ENCODE assay signal across 8 cellular contexts in the genomic region with DNA sequence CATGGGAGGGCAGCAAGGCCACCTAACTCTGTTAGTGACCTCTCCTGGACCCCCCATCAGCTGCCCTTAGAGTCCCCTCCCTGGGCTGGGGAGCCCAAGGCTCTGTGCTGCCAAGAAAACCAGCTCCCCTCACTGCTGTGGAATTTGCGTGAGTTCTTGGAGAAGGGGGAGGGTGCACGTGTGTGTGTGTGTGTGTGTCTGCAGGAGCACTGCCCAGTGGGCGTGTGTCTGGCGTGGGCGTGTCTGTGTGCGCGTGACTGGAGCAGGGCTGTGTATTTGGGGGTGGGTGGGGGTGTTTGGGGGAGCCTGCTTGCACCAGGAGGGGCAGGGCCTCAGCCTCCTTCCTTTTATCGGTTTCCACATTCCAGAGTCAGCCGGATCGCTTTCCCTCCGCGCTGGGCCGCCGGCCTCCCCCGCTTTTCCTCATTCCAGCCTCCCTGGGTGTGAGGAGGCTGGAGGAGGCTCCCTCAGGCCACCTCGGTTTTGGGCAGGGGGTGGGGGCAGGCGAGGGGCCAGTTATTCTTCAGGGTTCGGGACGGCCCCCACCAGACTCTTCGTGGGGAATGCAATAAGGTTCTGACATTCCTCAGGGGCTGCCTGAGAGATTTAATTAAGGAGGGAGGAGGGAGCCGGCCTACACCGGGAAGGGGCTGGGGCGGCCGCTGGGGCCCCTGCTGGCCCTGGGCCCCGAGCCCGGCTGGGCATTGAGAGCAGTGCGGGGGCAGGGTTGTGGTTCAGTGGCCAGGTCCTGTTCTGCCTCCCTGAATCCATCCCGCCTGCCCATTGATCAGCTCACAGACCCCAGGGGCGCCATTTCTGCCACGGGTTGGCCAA. TPM values are rescaled to one million over a fixed set of nuclear protein-coding genes. Genes with fewer than 3 reads are reported as not detected.
DNase-seq lines count a peak whose midpoint lies in the region; ATAC-seq, FAIRE-seq and TF ChIP-seq lines count a peak whose summit lies in the region.

No MANE protein-coding gene starts in this region.

- no peaks in the 10 kb centered on the region for H3K36me3 Mint-ChIP-seq in mesothelial cell of epicardium
- no peaks in the 10 kb centered on the region for H3K36me3 Mint-ChIP-seq in activated T-helper 1 cell treated with anti-CD3 and anti-CD28 coated beads, Interleukin-12 subunit alpha, Interleukin-12 subunit beta, Interleukin-2, Interleukin-4 antibody, amounts not matched to agents 30 ng/mL and 10 ng/mL and 1 ng/mL, durations not matched to agents 14 hours and 24 hours and 36 hours (ENCODE audit: low read depth)

- H3K4me1 Mint-ChIP-seq in mesothelial cell of epicardium = peaks cover 47% of the 10 kb centered on the region
- no peaks in the 10 kb centered on the region for H3K4me1 Mint-ChIP-seq in activated T-helper 1 cell treated with anti-CD3 and anti-CD28 coated beads, Interleukin-12 subunit alpha, Interleukin-12 subunit beta, Interleukin-2, Interleukin-4 antibody, amounts not matched to agents 30 ng/mL and 10 ng/mL and 1 ng/mL, durations not matched to agents 14 hours and 24 hours and 36 hours (ENCODE audit: low read depth)

- in situ Hi-C loops in ACHN (cut with HindIII; ENCODE audit: low pct_ligation_motif_present, low pct_unique_long_range_greater_than_20kb, low sequenced_read_pairs) = no loop called here

- H3K4me2 ChIP-seq in endothelial cell of umbilical vein (ENCODE audit: insufficient read depth, low read length) = no peak overlapping the region

- H3K9me3 Mint-ChIP-seq in mesothelial cell of epicardium = no peaks in the 10 kb centered on the region
- H3K9me3 Mint-ChIP-seq in activated T-helper 1 cell treated with anti-CD3 and anti-CD28 coated beads, Interleukin-12 subunit alpha, Interleukin-12 subunit beta, Interleukin-2, Interleukin-4 antibody, amounts not matched to agents 30 ng/mL and 10 ng/mL and 1 ng/mL, durations not matched to agents 14 hours and 24 hours and 36 hours = no peaks in the 10 kb centered on the region

- no peaks in the 10 kb centered on the region for H3K79me2 ChIP-seq in endothelial cell of umbilical vein (ENCODE audit: control insufficient read depth, insufficient read depth, low read length)

- H3K36me3 ChIP-seq in endothelial cell of umbilical vein (ENCODE audit: control insufficient read depth in 2 of 2, extremely low read depth in 1 of 2, insufficient read depth in 2 of 2, low read length in 2 of 2) = no peaks in the 10 kb centered on the region

- no peak overlapping the region for H3K4me3 ChIP-seq in endothelial cell of umbilical vein (replicated peaks in 1 of 3; ENCODE audit: insufficient read depth in 1 of 3, low read depth in 1 of 3, low read length in 3 of 3)

- no peaks in the 10 kb centered on the region for H3K27me3 Mint-ChIP-seq in mesothelial cell of epicardium (ENCODE audit: low read depth)
- H3K27me3 Mint-ChIP-seq in activated T-helper 1 cell treated with anti-CD3 and anti-CD28 coated beads, Interleukin-12 subunit alpha, Interleukin-12 subunit beta, Interleukin-2, Interleukin-4 antibody, amounts not matched to agents 30 ng/mL and 10 ng/mL and 1 ng/mL, durations not matched to agents 14 hours and 24 hours and 36 hours (ENCODE audit: insufficient read depth) = no peaks in the 10 kb centered on the region

- CTCF ChIA-PET in endothelial cell of umbilical vein (lab: Charles Lee) = interaction anchor here (1.0 to 3.3 kb wide), 4 partner anchors 12 to 30 kb away, joined by 3 to 11 read pairs (median 4); no protein-coding TSS in a partner anchor

- peak; percentile 83 for DNase-seq in ACHN
- DNase-seq in NCI-H2227 (lab: John Stamatoyannopoulos, UW; ENCODE audit: unreplicated experiment) = peak; percentile 43
- DNase-seq in endothelial cell of umbilical vein (ENCODE audit: low read depth, low spot score) = no peak
- DNase-seq in mesothelial cell of epicardium (ENCODE audit: low spot score in 2 of 2, unreplicated experiment in 2 of 2) = peak; percentile 65 to 82
- DNase-seq in activated T-helper 1 cell treated with anti-CD3 and anti-CD28 coated beads, Interleukin-12 subunit alpha, Interleukin-12 subunit beta, Interleukin-2, Interleukin-4 antibody, amounts not matched to agents 30 ng/mL and 10 ng/mL and 1 ng/mL, durations not matched to agents 14 hours and 24 hours and 36 hours (ENCODE audit: low spot score) = no peak
- DNase-seq in SHP77 (lab: John Stamatoyannopoulos, UW) = no peak

- dilution Hi-C loops in endothelial cell of umbilical vein (cut with MboI; ENCODE audit: extremely low pct_ligation_motif_present, low sequenced_read_pairs) = no loop called here

- no TSS peak for BruUV-seq in endothelial cell of umbilical vein (replicated peaks; lab: Mats Ljungman, UMichigan)

- H3K4me3 Mint-ChIP-seq in mesothelial cell of epicardium = peak overlapping the region; percentile 89
- H3K4me3 Mint-ChIP-seq in activated T-helper 1 cell treated with anti-CD3 and anti-CD28 coated beads, Interleukin-12 subunit alpha, Interleukin-12 subunit beta, Interleukin-2, Interleukin-4 antibody, amounts not matched to agents 30 ng/mL and 10 ng/mL and 1 ng/mL, durations not matched to agents 14 hours and 24 hours and 36 hours = no peak overlapping the region

- POLR2A ChIA-PET in endothelial cell of umbilical vein (lab: Charles Lee) = no interaction called here

- no peaks in the 10 kb centered on the region for H3K27me3 ChIP-seq in endothelial cell of umbilical vein (ENCODE audit: control insufficient read depth in 2 of 2, insufficient read depth in 2 of 2, low read length in 2 of 2)

- TF ChIP-seq CTCF in endothelial cell of umbilical vein (IDR thresholded peaks at IDR 0.05; ENCODE audit: extremely low read depth in 1 of 2, insufficient read depth in 1 of 2, low read depth in 1 of 2, low read length in 2 of 2) (no peak), mesothelial cell of epicardium (IDR thresholded peaks at IDR 0.05; ENCODE audit: unreplicated experiment) (no peak)

- no peak overlapping the region for H2AFZ ChIP-seq in endothelial cell of umbilical vein (ENCODE audit: low read depth, low read length)

- H3K27ac ChIP-seq in endothelial cell of umbilical vein (ENCODE audit: insufficient read depth, low read depth, low read length) = no peak overlapping the region

- no peaks in the 10 kb centered on the region for H3K9me1 ChIP-seq in endothelial cell of umbilical vein (replicated peaks; ENCODE audit: control insufficient read depth, extremely low read depth, insufficient read depth, low read length)

- peak overlapping the region; percentile 92 for H3K27ac Mint-ChIP-seq in mesothelial cell of epicardium
- no peak overlapping the region for H3K27ac Mint-ChIP-seq in activated T-helper 1 cell treated with anti-CD3 and anti-CD28 coated beads, Interleukin-12 subunit alpha, Interleukin-12 subunit beta, Interleukin-2, Interleukin-4 antibody, amounts not matched to agents 30 ng/mL and 10 ng/mL and 1 ng/mL, durations not matched to agents 14 hours and 24 hours and 36 hours

- ATAC-seq in GM21529 (IDR thresholded peaks at IDR 0.05; ENCODE audit: unreplicated experiment) (no peak), HG02870 (IDR thresholded peaks at IDR 0.05; ENCODE audit: unreplicated experiment) (no peak)

- H4K20me1 ChIP-seq in endothelial cell of umbilical vein (replicated peaks; ENCODE audit: control insufficient read depth, extremely low read depth, insufficient read depth, low read length) = no peaks in the 10 kb centered on the region

- H3K9ac ChIP-seq in endothelial cell of umbilical vein (replicated peaks; ENCODE audit: extremely low read depth, insufficient read depth, low read length) = no peak overlapping the region

- H3K9me3 ChIP-seq in endothelial cell of umbilical vein (replicated peaks; ENCODE audit: control insufficient read depth, insufficient read depth, low read length) = no peaks in the 10 kb centered on the region

- peak; percentile 44 for FAIRE-seq in endothelial cell of umbilical vein (lab: Jason Lieb, UNC)

- no peak for TF ChIP-seq POLR2A in endothelial cell of umbilical vein (IDR thresholded peaks at IDR 0.05; ENCODE audit: low read depth, low read length)

- intact Hi-C loops in endothelial cell of umbilical vein (cut with micrococcal nuclease) = no loop called here
- intact Hi-C loops in activated T-helper 1 cell treated with anti-CD3 and anti-CD28 coated beads, Interleukin-12 subunit alpha, Interleukin-12 subunit beta, Interleukin-2, Interleukin-4 antibody, amounts not matched to agents 30 ng/mL and 10 ng/mL and 1 ng/mL, durations not matched to agents 14 hours and 24 hours and 36 hours (cut with micrococcal nuclease) = no loop called here

- H3K4me1 ChIP-seq in endothelial cell of umbilical vein (ENCODE audit: control insufficient read depth, extremely low read depth, insufficient read depth, low read length) = peaks cover 6% of the 10 kb centered on the region

RNA-seq across cellular contexts. Expression of a gene that starts 2.5 kb away (rescaled TPM):
- total RNA-seq in endothelial cell of umbilical vein (0.14 and 0.42 TPM in 2 replicates), mesothelial cell of epicardium (36.7 to 37.6 TPM (median 37.5 TPM) in 3 replicates)
- polyA plus RNA-seq in endothelial cell of umbilical vein = 0.41 and 0.57 TPM in 2 replicates
- 0.09 and 0.13 TPM in 2 replicates for polyA plus RNA-seq in endothelial cell of umbilical vein (2011; cell fraction: cytosol; rRNA removed)
- polyA plus RNA-seq in endothelial cell of umbilical vein (2011; cell fraction: nucleus; rRNA removed) = 0.11 and 0.18 TPM in 2 replicates
- polyA plus RNA-seq in endothelial cell of umbilical vein (2012) = 0.11 and 0.20 TPM in 2 replicates
- polyA minus RNA-seq in endothelial cell of umbilical vein = 0.08 and 0.32 TPM in 2 replicates
- polyA minus RNA-seq in endothelial cell of umbilical vein (2011; cell fraction: cytosol; rRNA and poly(A)+ RNA removed) = 1.3 TPM
- 0.29 and 0.43 TPM in 2 replicates for polyA minus RNA-seq in endothelial cell of umbilical vein (2011; cell fraction: nucleus; rRNA and poly(A)+ RNA removed)
- 0.18 TPM in 1 of 2 replicates, not detected in the other for total RNA-seq in activated T-helper 1 cell treated with anti-CD3 and anti-CD28 coated beads, Interleukin-12 subunit alpha, Interleukin-12 subunit beta, Interleukin-2, Interleukin-4 antibody, amounts not matched to agents 30 ng/mL and 10 ng/mL and 1 ng/mL, durations not matched to agents 14 hours and 24 hours and 36 hours

RNA-seq across cellular contexts. Expression of a gene that starts 23.0 kb away (rescaled TPM):
- total RNA-seq in endothelial cell of umbilical vein = 35.8 and 40.0 TPM in 2 replicates
- 67.2 and 76.2 TPM in 2 replicates for polyA plus RNA-seq in endothelial cell of umbilical vein
- 44.4 and 44.5 TPM in 2 replicates for polyA plus RNA-seq in endothelial cell of umbilical vein (2011; cell fraction: cytosol; rRNA removed)
- 29.7 and 31.7 TPM in 2 replicates for polyA plus RNA-seq in endothelial cell of umbilical vein (2011; cell fraction: nucleus; rRNA removed)
- polyA plus RNA-seq in endothelial cell of umbilical vein (2012) = 30.5 and 35.6 TPM in 2 replicates
- polyA minus RNA-seq in endothelial cell of umbilical vein = 13.0 and 13.5 TPM in 2 replicates
- 10.9 TPM for polyA minus RNA-seq in endothelial cell of umbilical vein (2011; cell fraction: cytosol; rRNA and poly(A)+ RNA removed)
- 10.6 and 12.3 TPM in 2 replicates for polyA minus RNA-seq in endothelial cell of umbilical vein (2011; cell fraction: nucleus; rRNA and poly(A)+ RNA removed)
- 31.8 to 35.6 TPM (median 33.6 TPM) in 3 replicates for total RNA-seq in mesothelial cell of epicardium
- 91.5 and 106 TPM in 2 replicates for total RNA-seq in activated T-helper 1 cell treated with anti-CD3 and anti-CD28 coated beads, Interleukin-12 subunit alpha, Interleukin-12 subunit beta, Interleukin-2, Interleukin-4 antibody, amounts not matched to agents 30 ng/mL and 10 ng/mL and 1 ng/mL, durations not matched to agents 14 hours and 24 hours and 36 hours

RNA-seq across cellular contexts. Expression of a gene that starts 42.3 kb away (rescaled TPM):
- total RNA-seq in endothelial cell of umbilical vein = 70.4 and 72.3 TPM in 2 replicates
- polyA plus RNA-seq in endothelial cell of umbilical vein = 42.5 and 57.1 TPM in 2 replicates
- polyA plus RNA-seq in endothelial cell of umbilical vein (2011; cell fraction: cytosol; rRNA removed) = 17.7 and 23.9 TPM in 2 replicates
- 171 and 177 TPM in 2 replicates for polyA plus RNA-seq in endothelial cell of umbilical vein (2011; cell fraction: nucleus; rRNA removed)
- 25.7 and 41.7 TPM in 2 replicates for polyA plus RNA-seq in endothelial cell of umbilical vein (2012)
- polyA minus RNA-seq in endothelial cell of umbilical vein = 47.0 and 61.5 TPM in 2 replicates
- 13.6 TPM for polyA minus RNA-seq in endothelial cell of umbilical vein (2011; cell fraction: cytosol; rRNA and poly(A)+ RNA removed)
- 65.1 and 94.9 TPM in 2 replicates for polyA minus RNA-seq in endothelial cell of umbilical vein (2011; cell fraction: nucleus; rRNA and poly(A)+ RNA removed)
- total RNA-seq in mesothelial cell of epicardium = 32.9 to 35.1 TPM (median 34.1 TPM) in 3 replicates
- total RNA-seq in activated T-helper 1 cell treated with anti-CD3 and anti-CD28 coated beads, Interleukin-12 subunit alpha, Interleukin-12 subunit beta, Interleukin-2, Interleukin-4 antibody, amounts not matched to agents 30 ng/mL and 10 ng/mL and 1 ng/mL, durations not matched to agents 14 hours and 24 hours and 36 hours = 87.9 and 90.8 TPM in 2 replicates

RNA-seq across cellular contexts. Expression of a gene that starts 51.5 kb away (rescaled TPM):
- total RNA-seq in endothelial cell of umbilical vein = 40.6 and 45.4 TPM in 2 replicates
- polyA plus RNA-seq in endothelial cell of umbilical vein = 29.0 and 33.4 TPM in 2 replicates
- 36.7 and 37.7 TPM in 2 replicates for polyA plus RNA-seq in endothelial cell of umbilical vein (2011; cell fraction: cytosol; rRNA removed)
- 56.9 and 63.1 TPM in 2 replicates for polyA plus RNA-seq in endothelial cell of umbilical vein (2011; cell fraction: nucleus; rRNA removed)
- 34.7 and 34.9 TPM in 2 replicates for polyA plus RNA-seq in endothelial cell of umbilical vein (2012)
- 24.4 and 27.6 TPM in 2 replicates for polyA minus RNA-seq in endothelial cell of umbilical vein
- 36.0 TPM for polyA minus RNA-seq in endothelial cell of umbilical vein (2011; cell fraction: cytosol; rRNA and poly(A)+ RNA removed)
- polyA minus RNA-seq in endothelial cell of umbilical vein (2011; cell fraction: nucleus; rRNA and poly(A)+ RNA removed) = 20.2 and 22.1 TPM in 2 replicates
- 34.7 to 37.7 TPM (median 35.3 TPM) in 3 replicates for total RNA-seq in mesothelial cell of epicardium
- 103 and 107 TPM in 2 replicates for total RNA-seq in activated T-helper 1 cell treated with anti-CD3 and anti-CD28 coated beads, Interleukin-12 subunit alpha, Interleukin-12 subunit beta, Interleukin-2, Interleukin-4 antibody, amounts not matched to agents 30 ng/mL and 10 ng/mL and 1 ng/mL, durations not matched to agents 14 hours and 24 hours and 36 hours

RNA-seq across cellular contexts. Expression of a gene that starts 58.3 kb away (rescaled TPM):
- total RNA-seq in endothelial cell of umbilical vein = 10.1 and 11.3 TPM in 2 replicates
- polyA plus RNA-seq in endothelial cell of umbilical vein = 4.6 and 5.1 TPM in 2 replicates
- 5.2 and 7.1 TPM in 2 replicates for polyA plus RNA-seq in endothelial cell of umbilical vein (2011; cell fraction: cytosol; rRNA removed)
- 4.7 and 5.8 TPM in 2 replicates for polyA plus RNA-seq in endothelial cell of umbilical vein (2011; cell fraction: nucleus; rRNA removed)
- polyA plus RNA-seq in endothelial cell of umbilical vein (2012) = 7.3 and 11.8 TPM in 2 replicates
- polyA minus RNA-seq in endothelial cell of umbilical vein = 2.0 and 3.2 TPM in 2 replicates
- polyA minus RNA-seq in endothelial cell of umbilical vein (2011; cell fraction: cytosol; rRNA and poly(A)+ RNA removed) = 7.5 TPM
- 1.0 and 2.9 TPM in 2 replicates for polyA minus RNA-seq in endothelial cell of umbilical vein (2011; cell fraction: nucleus; rRNA and poly(A)+ RNA removed)
- total RNA-seq in mesothelial cell of epicardium = 78.2 to 80.3 TPM (median 79.6 TPM) in 3 replicates
- total RNA-seq in activated T-helper 1 cell treated with anti-CD3 and anti-CD28 coated beads, Interleukin-12 subunit alpha, Interleukin-12 subunit beta, Interleukin-2, Interleukin-4 antibody, amounts not matched to agents 30 ng/mL and 10 ng/mL and 1 ng/mL, durations not matched to agents 14 hours and 24 hours and 36 hours = 0.54 TPM in 2 replicates

Comparison
In these comparisons a context has a peak if more than half of its experiments do, and no peak if none do; other contexts are left out.
1. DNase-seq: peak in ACHN (single experiment), NCI-H2227 (single experiment) and mesothelial cell of epicardium (2 of 2); none in endothelial cell of umbilical vein (single experiment), activated T-helper 1 cell treated with anti-CD3 and anti-CD28 coated beads, Interleukin-12 subunit alpha, Interleukin-12 subunit beta, Interleukin-2, Interleukin-4 antibody, amounts not matched to agents 30 ng/mL and 10 ng/mL and 1 ng/mL, durations not matched to agents 14 hours and 24 hours and 36 hours (single experiment) and SHP77 (0 of 2).
2. RNA of a gene that starts 2.5 kb away (total RNA-seq): 36.7 to 37.6 TPM in mesothelial cell of epicardium; 0.14 to 0.42 TPM in endothelial cell of umbilical vein and 0.18 TPM in activated T-helper 1 cell treated with anti-CD3 and anti-CD28 coated beads, Interleukin-12 subunit alpha, Interleukin-12 subunit beta, Interleukin-2, Interleukin-4 antibody, amounts not matched to agents 30 ng/mL and 10 ng/mL and 1 ng/mL, durations not matched to agents 14 hours and 24 hours and 36 hours; every median in the first group is over 10 times any median in the second.